23 cellular contexts compared by ENCODE assay signal in the genomic region with DNA sequence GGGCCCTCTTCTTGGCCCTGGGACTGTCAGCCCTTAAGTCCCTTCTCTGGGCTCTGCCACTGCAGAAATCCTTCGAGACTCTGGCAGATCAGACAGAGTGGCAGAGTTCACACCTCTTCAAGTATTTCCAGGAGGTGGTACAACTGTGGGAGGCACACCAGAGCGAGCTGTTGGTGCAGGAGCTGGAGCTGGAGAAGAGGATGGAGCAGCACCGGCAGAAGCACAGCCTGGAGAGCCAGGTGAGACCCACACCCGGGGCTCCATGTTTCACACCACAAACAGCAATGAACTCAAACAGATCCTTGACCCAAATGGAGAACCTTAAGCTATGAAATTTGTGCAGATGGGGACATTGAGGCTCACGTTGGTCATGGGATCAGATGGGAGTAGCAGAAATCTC.
"Had no signal": no experiment of that assay in that cellular context is flagged by ENCODE, and none has a peak within 500 bp of the region (broad histone marks: within the 10 kb centered on the region; RNA-seq: fewer than 3 reads in every experiment).

No MANE protein-coding gene starts in this region.

- ATAC-seq: effector memory CD8-positive, alpha-beta T cell; esophagus mucosa; foreskin keratinocyte; gastrocnemius medialis; gastroesophageal sphincter; heart left ventricle; heart right ventricle had no signal

- H3K9me3 ChIP-seq: colonic mucosa, esophagus squamous epithelium, gastrocnemius medialis, gastroesophageal sphincter, heart left ventricle, heart right ventricle had no signal

- H3K4me3 ChIP-seq: colonic mucosa, coronary artery, dorsolateral prefrontal cortex, esophagus squamous epithelium, gastrocnemius medialis, gastroesophageal sphincter, heart left ventricle, heart right ventricle had no signal

- H3K4me1 ChIP-seq: colonic mucosa, esophagus squamous epithelium, foreskin keratinocyte, gastrocnemius medialis, gastroesophageal sphincter, heart left ventricle, heart right ventricle had no signal

- DNase-seq: colonic mucosa; cortex of kidney; dermis blood vessel endothelial cell; dorsolateral prefrontal cortex; effector CD4-positive, alpha-beta T cell; effector CD8-positive, alpha-beta T cell; effector memory CD4-positive, alpha-beta T cell; effector memory CD8-positive, alpha-beta T cell; endodermal cell; erythroblast; esophagus squamous epithelium; foreskin fibroblast; foreskin keratinocyte; foreskin melanocyte; gastrocnemius medialis; glutamatergic neuron; head of caudate nucleus; heart left ventricle; heart right ventricle had no signal

- H3K27ac ChIP-seq: colonic mucosa, coronary artery, dorsolateral prefrontal cortex, epithelial cell of prostate, esophagus squamous epithelium, foreskin keratinocyte, gastrocnemius medialis, gastroesophageal sphincter, heart left ventricle, heart right ventricle had no signal

- H3K36me3 ChIP-seq: colonic mucosa had no signal

- H3K27me3 ChIP-seq: colonic mucosa, dorsolateral prefrontal cortex, esophagus squamous epithelium, foreskin keratinocyte, gastrocnemius medialis, gastroesophageal sphincter, heart left ventricle, heart right ventricle had no signal
